In genomic region chr20:25394996-25395395, GRCh38 we compare ENCODE assay signal across 18 cellular contexts. TPM values are rescaled to one million over a fixed set of nuclear protein-coding genes. Genes with fewer than 3 reads are reported as not detected.
DNase-seq lines count a peak whose midpoint lies in the region; ATAC-seq and TF ChIP-seq lines count a peak whose summit lies in the region.
"Had no signal": no experiment of that assay in that cellular context is flagged by ENCODE, and none has a peak within 500 bp of the region (broad histone marks: within the 10 kb centered on the region; RNA-seq: fewer than 3 reads in every experiment).

No MANE protein-coding gene starts in this region.

- H3K27me3 ChIP-seq in osteoblast (ENCODE audit: insufficient read depth, low read length) (peaks cover 3% of the 10 kb centered on the region), heart left ventricle (no peaks in the 10 kb centered on the region)
- H3K27me3 ChIP-seq: BLaER1 treated with 17β-estradiol and CSF1 and Interleukin-3, amounts not matched to agents 10 nM and 100 nM had no signal

- H4K20me1 ChIP-seq in osteoblast (ENCODE audit: insufficient read depth, low read length): no peaks in the 10 kb centered on the region

- H3K4me1 ChIP-seq in osteoblast (ENCODE audit: insufficient read depth, low read length): peaks cover 13% of the 10 kb centered on the region
- peaks cover 0 to 16% (median 0%) of the 10 kb centered on the region in 12 donors for H3K4me1 ChIP-seq in heart left ventricle

- H3K9me3 ChIP-seq in osteoblast (ENCODE audit: low read depth, low read length) (no peaks in the 10 kb centered on the region), heart left ventricle (no peaks in the 10 kb centered on the region)
- H3K9me3 ChIP-seq: BLaER1 treated with 17β-estradiol and CSF1 and Interleukin-3, amounts not matched to agents 10 nM and 100 nM had no signal

- H3K79me2 ChIP-seq in osteoblast (ENCODE audit: insufficient read depth, low read length): peaks cover 3% of the 10 kb centered on the region

- H3K4me3 ChIP-seq in GM12865 (ENCODE audit: low read depth, low read length) (no peak overlapping the region), osteoblast (ENCODE audit: insufficient read depth, low read length) (no peak overlapping the region), heart left ventricle (no peak overlapping the region)
- H3K4me3 ChIP-seq: BLaER1 treated with 17β-estradiol and CSF1 and Interleukin-3, amounts not matched to agents 10 nM and 100 nM; K562 had no signal

- peak; percentile 46 for DNase-seq in Caki2 (ENCODE audit: low read depth)
- DNase-seq in GM12865 (ENCODE audit: low read depth): peak; percentile 11
- DNase-seq in NCI-H526 treated with DMSO at 0.1 percent for 48 hours (lab: John Stamatoyannopoulos, UW): peak; percentile 93
- peak; percentile 68 for DNase-seq in kidney tubule cell (ENCODE audit: low spot score)
- no peak for DNase-seq in osteoblast (ENCODE audit: insufficient read length, low spot score, missing footprints)
- DNase-seq in heart left ventricle: no peak
- no peak for DNase-seq in inferior parietal cortex (ENCODE audit: extremely low spot score)
- no peak for DNase-seq in COR-L47 (lab: John Stamatoyannopoulos, UW)
- DNase-seq: CD8-positive, alpha-beta T cell; EL; GOT3; H7; HFFc6; IMR-90 had no signal

- H3K36me3 ChIP-seq in osteoblast (ENCODE audit: insufficient read depth, low read length): no peaks in the 10 kb centered on the region
- no peaks in the 10 kb centered on the region for H3K36me3 ChIP-seq in heart left ventricle
- H3K36me3 ChIP-seq: BLaER1 treated with 17β-estradiol and CSF1 and Interleukin-3, amounts not matched to agents 10 nM and 100 nM had no signal

- WGBS in heart left ventricle, 4 donors: 92 to 95% (median 93%) methylated on average over 6 of the region's 6 CpGs

- ATAC-seq in heart left ventricle: no peak
- ATAC-seq: CD8-positive, alpha-beta T cell; HCT116; K562 had no signal

- no peak overlapping the region for H2AFZ ChIP-seq in osteoblast (ENCODE audit: low read length)

- intact Hi-C loops in heart left ventricle (cut with DNase I): loop anchor here (2.0 to 10.0 kb wide), 16 partner anchors 58 to 403 kb away; partner anchors contain the start of genes ENTPD6 (in 8 of the 10), APMAP (in 4 of the 10), ZNF337 (in 2 of the 10) and NANP (in 1 of the 10)

- TF ChIP-seq CTCF in GM12865 (IDR thresholded peaks at IDR 0.05; ENCODE audit: insufficient read depth, low read depth, low read length, missing control alignments) (no peak), osteoblast (IDR thresholded peaks at IDR 0.05; ENCODE audit: extremely low read depth, low read depth, low read length) (no peak), heart left ventricle (IDR thresholded peaks at IDR 0.05) (no peak)

- in situ Hi-C loops in Caki2 (cut with HindIII; ENCODE audit: low pct_unique_long_range_greater_than_20kb, low sequenced_read_pairs): no loop called here

- no peak overlapping the region for H3K27ac ChIP-seq in osteoblast (ENCODE audit: low read depth, low read length)
- H3K27ac ChIP-seq in heart left ventricle: no peak overlapping the region
- H3K27ac ChIP-seq: BLaER1 treated with 17β-estradiol and CSF1 and Interleukin-3, amounts not matched to agents 10 nM and 100 nM; HL-60 had no signal

- TF ChIP-seq POLR2A in heart left ventricle (IDR thresholded peaks at IDR 0.05): no peak

- no peak overlapping the region for H3K4me2 ChIP-seq in osteoblast (ENCODE audit: insufficient read depth, low read length)
- H3K4me2 ChIP-seq: BLaER1 treated with 17β-estradiol and CSF1 and Interleukin-3, amounts not matched to agents 10 nM and 100 nM had no signal

RNA-seq across cellular contexts. Expression of gene ABHD12, which starts 4.4 kb away (rescaled TPM):
- total RNA-seq in Caki2 (2014; rRNA removed; shearing (Covaris generic); ENCODE audit: low replicate concordance): 24.4 and 29.7 TPM in 2 replicates
- total RNA-seq in osteoblast (29.7 and 35.1 TPM in 2 replicates), heart left ventricle (10 to 100 TPM; 15.6 to 43.8 (median 26.5) TPM)
- polyA plus RNA-seq in heart left ventricle: 10 to 100 TPM; 25.0 to 34.3 TPM

RNA-seq across cellular contexts. Expression of gene GINS1, which starts 12.5 kb away (rescaled TPM):
- total RNA-seq in Caki2 (2014; rRNA removed; shearing (Covaris generic); ENCODE audit: low replicate concordance): 14.9 and 17.1 TPM in 2 replicates
- total RNA-seq in osteoblast (2.2 and 2.4 TPM in 2 replicates), heart left ventricle (1 to 10 TPM in 3 of 9 donors, under 1 TPM in 6; 0.19 to 3.1 (median 0.36) TPM)
- polyA plus RNA-seq in heart left ventricle: under 1 TPM; 0.15 to 0.47 TPM

Comparison
In these comparisons a context has a peak if more than half of its experiments do, and no peak if none do; other contexts are left out.
1. DNase-seq: peak in Caki2 (single experiment), GM12865 (single experiment), NCI-H526 treated with DMSO at 0.1 percent for 48 hours (single experiment) and kidney tubule cell (single experiment); none in osteoblast (single experiment), heart left ventricle (0 of 5), inferior parietal cortex (single experiment) and COR-L47 (single experiment).